12 cellular contexts compared by ENCODE assay signal in genomic region chr3:141406265-141406664, GRCh38. TPM values are rescaled to one million over a fixed set of nuclear protein-coding genes. Genes with fewer than 3 reads are reported as not detected.
DNase-seq lines count a peak whose midpoint lies in the region; ATAC-seq and TF ChIP-seq lines count a peak whose summit lies in the region.
"Had no signal": no experiment of that assay in that cellular context is flagged by ENCODE, and none has a peak within 500 bp of the region (broad histone marks: within the 10 kb centered on the region; RNA-seq: fewer than 3 reads in every experiment).

No MANE protein-coding gene starts in this region.

- no peaks in the 10 kb centered on the region for H4K20me1 ChIP-seq in MM.1S (ENCODE audit: insufficient read depth, low read length)

- no peak for TF ChIP-seq POLR2A in adrenal gland (IDR thresholded peaks at IDR 0.05)

- no peaks in the 10 kb centered on the region for H3K9me2 ChIP-seq in MM.1S (replicated peaks; ENCODE audit: insufficient read depth, low read length)

- H3F3A ChIP-seq in MM.1S (ENCODE audit: insufficient read depth, low read length): peaks cover 92% of the 10 kb centered on the region

- CTCF ChIA-PET in HEK293T (lab: Yijun Ruan, JAX): no interaction called here

- intact Hi-C loops in adrenal gland (cut with DNase I): no loop called here
- intact Hi-C loops in lower lobe of right lung (cut with DNase I): no loop called here

- peak overlapping the region; percentile 98 for H3K27ac ChIP-seq in MM.1S (ENCODE audit: low read length)
- peak overlapping the region in 4 of 5 donors; percentile 71 to 99 (median 96) for H3K27ac ChIP-seq in adrenal gland
- peak overlapping the region; percentile 66 for H3K27ac ChIP-seq in lower lobe of right lung
- H3K27ac ChIP-seq in substantia nigra (ENCODE audit: low read depth, low read length, poor library complexity, severe bottlenecking): peak overlapping the region; percentile 3
- H3K27ac ChIP-seq: SJCRH30 had no signal

- H3K9me3 ChIP-seq in MM.1S (replicated peaks; ENCODE audit: insufficient read depth, low read length) (no peaks in the 10 kb centered on the region), adrenal gland (replicated peaks in 1 of 3) (no peaks in the 10 kb centered on the region), lower lobe of right lung (no peaks in the 10 kb centered on the region)
- H3K9me3 ChIP-seq: SJCRH30 had no signal

- peak; percentile 53 for DNase-seq in MM.1S
- DNase-seq in adrenal gland: no peak
- DNase-seq in lower lobe of right lung: no peak
- no peak for DNase-seq in substantia nigra (lab: John Stamatoyannopoulos, UW)
- no peak for DNase-seq in AG08395 (ENCODE audit: low spot score)
- no peak for DNase-seq in NCI-H1105 treated with DMSO at 0.1 percent for 48 hours (lab: John Stamatoyannopoulos, UW)
- no peak for DNase-seq in HEK293T (ENCODE audit: extremely low spot score)
- DNase-seq: activated CD4-positive, alpha-beta T cell treated with anti-CD3 and anti-CD28 coated beads, Interleukin-2, amount 50 U/mL, for 4 hours; DND-41; midbrain; SJCRH30; stimulated activated CD4-positive, alpha-beta T cell treated with anti-CD3 and anti-CD28 coated beads, Interleukin-1b, Interleukin-23, amount 100 ng/mL, for 48 hours had no signal

- peak overlapping the region; percentile 94 for H3K4me2 ChIP-seq in MM.1S (ENCODE audit: low read depth, low read length)

- H2AFZ ChIP-seq in MM.1S (ENCODE audit: low read length): no peak overlapping the region

- 94 to 100% (median 99%) methylated on average over 2 of the region's 2 CpGs for WGBS in adrenal gland, 4 donors

- peaks cover 97% of the 10 kb centered on the region for H3K79me2 ChIP-seq in MM.1S (ENCODE audit: low read length)

- ATAC-seq in lower lobe of right lung: no peak

- H3K27me3 ChIP-seq in MM.1S (replicated peaks; ENCODE audit: insufficient read depth, low read length): no peaks in the 10 kb centered on the region
- H3K27me3 ChIP-seq in adrenal gland: no peaks in the 10 kb centered on the region
- H3K27me3 ChIP-seq in lower lobe of right lung (ENCODE audit: low read depth): no peaks in the 10 kb centered on the region
- H3K27me3 ChIP-seq: SJCRH30 had no signal

- POLR2A ChIA-PET in HEK293T (lab: Yijun Ruan, JAX): no interaction called here

- peaks cover 18% of the 10 kb centered on the region; the same call in 1 of the 2 replicates for H3K36me3 ChIP-seq in MM.1S (replicated peaks; ENCODE audit: insufficient read depth, low read length)
- H3K36me3 ChIP-seq in adrenal gland (replicated peaks in 1 of 2): peaks cover 0 to 33% of the 10 kb centered on the region in 2 donors
- H3K36me3 ChIP-seq in lower lobe of right lung: peaks cover 54% of the 10 kb centered on the region

- H3K4me1 ChIP-seq in MM.1S (ENCODE audit: low read length): peaks cover 67% of the 10 kb centered on the region
- peaks cover 72 to 81% of the 10 kb centered on the region in 2 donors for H3K4me1 ChIP-seq in adrenal gland (replicated peaks in 1 of 2)
- H3K4me1 ChIP-seq in lower lobe of right lung: peaks cover 88% of the 10 kb centered on the region

- TF ChIP-seq CTCF in MM.1S (IDR thresholded peaks at IDR 0.05; ENCODE audit: low read length) (no peak), adrenal gland (IDR thresholded peaks at IDR 0.05) (no peak), lower lobe of right lung (IDR thresholded peaks at IDR 0.05) (no peak)

- H3K4me3 ChIP-seq in MM.1S (ENCODE audit: low read length): peak overlapping the region; percentile 81
- peak overlapping the region in 1 of 4 donors; percentile 1 for H3K4me3 ChIP-seq in adrenal gland
- no peak overlapping the region for H3K4me3 ChIP-seq in lower lobe of right lung
- H3K4me3 ChIP-seq: SJCRH30 had no signal

- H3K9ac ChIP-seq in MM.1S (ENCODE audit: low read length): peak overlapping the region; percentile 100

TF ChIP-seq in HEK293T, 16 proteins besides CTCF, POLR2A, EP300 and RAD21:
- TF ChIP-seq SUZ12 (IDR thresholded peaks at IDR 0.05) (no peak), FOXM1 (IDR thresholded peaks at IDR 0.05; ENCODE audit: borderline replicate concordance) (no peak)

RNA-seq across cellular contexts. Expression of gene ZBTB38, which starts 38.0 kb away (rescaled TPM):
- 100 to 1,000 TPM; 116 to 231 (median 167) TPM for total RNA-seq in adrenal gland
- 10 to 100 TPM; 12.0 to 73.9 (median 14.5) TPM for polyA plus RNA-seq in adrenal gland
- total RNA-seq in lower lobe of right lung: 89.6 TPM

Comparison
In these comparisons a context has a peak if more than half of its experiments do, and no peak if none do; other contexts are left out.
1. H3K27ac ChIP-seq: peak in every context shown above with its lines; median percentile 98 in MM.1S; 96 in adrenal gland; 66 in lower lobe of right lung; 3 in substantia nigra.